ENCODE assay signal across 9 cellular contexts in genomic region chr11:78420796-78421209, GRCh38. TPM values are rescaled to one million over a fixed set of nuclear protein-coding genes. Genes with fewer than 3 reads are reported as not detected.
A peak's percentile ranks its signal among the peaks of the same experiment; 100 is the strongest.
DNase-seq lines count a peak whose midpoint lies in the region; ATAC-seq and TF ChIP-seq lines count a peak whose summit lies in the region.
"Had no signal": no experiment of that assay in that cellular context is flagged by ENCODE, and none has a peak within 500 bp of the region (broad histone marks: within the 10 kb centered on the region; RNA-seq: fewer than 3 reads in every experiment).

No MANE protein-coding gene starts in this region.

- H3K27me3 Mint-ChIP-seq in CD8-positive, alpha-beta memory T cell, result peaks cover 11 to 18% of the 10 kb centered on the region in 2 donors

- H3K4me1 Mint-ChIP-seq in CD8-positive, alpha-beta memory T cell, result peaks cover 19 to 28% (median 28%) of the 10 kb centered on the region in 3 donors

- peaks cover 0 to 3% (median 1%) of the 10 kb centered on the region in 3 donors for H3K36me3 Mint-ChIP-seq in CD8-positive, alpha-beta memory T cell
- H3K36me3 Mint-ChIP-seq: activated naive CD4-positive, alpha-beta T cell treated with anti-CD3 and anti-CD28 coated beads, Interleukin-2, amount 50 U/mL, for 24 hours had no signal

- TF ChIP-seq CTCF in right atrium auricular region (IDR thresholded peaks at IDR 0.05), result no peak

- peaks cover 0 to 4% (median 0%) of the 10 kb centered on the region in 11 experiments; a peak in 3 of 22 replicates for H3K9me3 ChIP-seq in BLaER1 treated with 17β-estradiol and CSF1 and Interleukin-3, amounts not matched to agents 10 nM and 100 nM (replicated peaks in 1 of 11)
- no peaks in the 10 kb centered on the region for H3K9me3 ChIP-seq in right atrium auricular region
- no peaks in the 10 kb centered on the region for H3K9me3 ChIP-seq in CD8-positive, alpha-beta memory T cell (ENCODE audit: low read length)

- H3K4me1 ChIP-seq in BLaER1 treated with 17β-estradiol and CSF1 and Interleukin-3, amounts not matched to agents 10 nM and 100 nM, result peaks cover 70 to 81% (median 75%) of the 10 kb centered on the region in 10 experiments
- peaks cover 0 to 35% of the 10 kb centered on the region in 2 donors for H3K4me1 ChIP-seq in right atrium auricular region
- H3K4me1 ChIP-seq in CD8-positive, alpha-beta memory T cell (ENCODE audit: insufficient read depth, low read length), result peaks cover 6% of the 10 kb centered on the region

- POLR2A ChIA-PET in CD8-positive, alpha-beta memory T cell (lab: Charles Lee), result no interaction called here

- peak overlapping the region; percentile 75 to 98 (median 93) for H3K4me2 ChIP-seq in BLaER1 treated with 17β-estradiol and CSF1 and Interleukin-3, amounts not matched to agents 10 nM and 100 nM

- H4K20me1 ChIP-seq in BLaER1 treated with 17β-estradiol and CSF1 and Interleukin-3, amounts not matched to agents 10 nM and 100 nM, result no peaks in the 10 kb centered on the region

- peak; percentile 70 for DNase-seq in Jurkat, Clone E6-1 (ENCODE audit: low read depth, low spot score)
- peak; percentile 32 to 39 (median 35) for DNase-seq in activated CD8-positive, alpha-beta memory T cell treated with anti-CD3 and anti-CD28 coated beads for 48 hours (ENCODE audit: low read depth in 2 of 3, low spot score in 2 of 3)
- DNase-seq in right atrium auricular region (ENCODE audit: low spot score) (peak; percentile 88), RPMI8226 (no peak)
- DNase-seq in stimulated activated CD8-positive, alpha-beta memory T cell treated with anti-CD3 and anti-CD28 coated beads, Interleukin-12 subunit alpha, Interleukin-12 subunit beta, amount 100 ng/mL, for 4 hours (ENCODE audit: low read depth), result peak; percentile 17
- DNase-seq in CD8-positive, alpha-beta memory T cell, result no peak

- peak overlapping the region; percentile 95 to 99 (median 99) for H3K9ac ChIP-seq in BLaER1 treated with 17β-estradiol and CSF1 and Interleukin-3, amounts not matched to agents 10 nM and 100 nM

- peak overlapping the region in 7 of 10 experiments; percentile 17 to 77 (median 42); a peak in 12 of 20 replicates for H3K4me3 ChIP-seq in BLaER1 treated with 17β-estradiol and CSF1 and Interleukin-3, amounts not matched to agents 10 nM and 100 nM
- H3K4me3 ChIP-seq in Jurkat, Clone E6-1 (ENCODE audit: low read length), result no peak overlapping the region
- H3K4me3 ChIP-seq in right atrium auricular region, result peak overlapping the region in 1 of 2 donors; percentile 13
- no peak overlapping the region for H3K4me3 ChIP-seq in CD8-positive, alpha-beta memory T cell (ENCODE audit: low read length)

- peaks cover 0 to 20% (median 0%) of the 10 kb centered on the region in 11 experiments; a peak in 6 of 22 replicates for H3K36me3 ChIP-seq in BLaER1 treated with 17β-estradiol and CSF1 and Interleukin-3, amounts not matched to agents 10 nM and 100 nM
- no peaks in the 10 kb centered on the region for H3K36me3 ChIP-seq in right atrium auricular region
- H3K36me3 ChIP-seq in CD8-positive, alpha-beta memory T cell (ENCODE audit: insufficient read depth, low read length), result no peaks in the 10 kb centered on the region

- CTCF ChIA-PET in CD8-positive, alpha-beta memory T cell (lab: Charles Lee), result interaction anchor here (1.7 to 7.1 kb wide), 2 partner anchors 10 to 144 kb away, joined by 8 to 78 read pairs; no protein-coding TSS in a partner anchor

- peak overlapping the region in 1 of 8 donors; percentile 72 for H3K27ac Mint-ChIP-seq in CD8-positive, alpha-beta memory T cell
- H3K27ac Mint-ChIP-seq: activated naive CD4-positive, alpha-beta T cell treated with anti-CD3 and anti-CD28 coated beads, Interleukin-2, amount 50 U/mL, for 24 hours had no signal

- H3K4me3 Mint-ChIP-seq in CD8-positive, alpha-beta memory T cell, result peak overlapping the region in 1 of 7 donors; percentile 29

- no peak for ATAC-seq in GM21529 (IDR thresholded peaks at IDR 0.05; ENCODE audit: unreplicated experiment)

- H3K9me3 Mint-ChIP-seq in CD8-positive, alpha-beta memory T cell, result no peaks in the 10 kb centered on the region
- H3K9me3 Mint-ChIP-seq: activated naive CD4-positive, alpha-beta T cell treated with anti-CD3 and anti-CD28 coated beads, Interleukin-2, amount 50 U/mL, for 24 hours had no signal

- H3K27me3 ChIP-seq in BLaER1 treated with 17β-estradiol and CSF1 and Interleukin-3, amounts not matched to agents 10 nM and 100 nM, result no peaks in the 10 kb centered on the region
- no peaks in the 10 kb centered on the region for H3K27me3 ChIP-seq in right atrium auricular region
- H3K27me3 ChIP-seq in CD8-positive, alpha-beta memory T cell (ENCODE audit: insufficient read depth, low read length, poor library complexity, severe bottlenecking), result peaks cover 9% of the 10 kb centered on the region

- H3K27ac ChIP-seq in BLaER1 treated with 17β-estradiol and CSF1 and Interleukin-3, amounts not matched to agents 10 nM and 100 nM, result peak overlapping the region; percentile 97 to 99 (median 99)
- H3K27ac ChIP-seq in right atrium auricular region, result peak overlapping the region; percentile 94 to 99
- H3K27ac ChIP-seq in CD8-positive, alpha-beta memory T cell (ENCODE audit: low read depth, low read length), result no peak overlapping the region

RNA-seq across cellular contexts. Expression of gene GAB2, which starts 3.2 kb away (rescaled TPM):
- polyA plus RNA-seq in Jurkat, Clone E6-1 (2012; ENCODE audit: insufficient read depth, insufficient read length), result 5.0 TPM
- total RNA-seq in right atrium auricular region, result 10 to 100 TPM; 22.0 to 33.7 TPM
- total RNA-seq in CD8-positive, alpha-beta memory T cell, result 1 to 10 TPM; 2.9 to 4.3 TPM
- not detected for polyA plus RNA-seq in CD8-positive, alpha-beta memory T cell

Comparison
In these comparisons a context has a peak if more than half of its experiments do, and no peak if none do; other contexts are left out.
1. H3K4me3 ChIP-seq: peak in BLaER1 treated with 17β-estradiol and CSF1 and Interleukin-3, amounts not matched to agents 10 nM and 100 nM (7 of 10); none in Jurkat, Clone E6-1 (single experiment) and CD8-positive, alpha-beta memory T cell (single experiment).
2. DNase-seq: peak in Jurkat, Clone E6-1 (single experiment), activated CD8-positive, alpha-beta memory T cell treated with anti-CD3 and anti-CD28 coated beads for 48 hours (3 of 3), right atrium auricular region (single experiment) and stimulated activated CD8-positive, alpha-beta memory T cell treated with anti-CD3 and anti-CD28 coated beads, Interleukin-12 subunit alpha, Interleukin-12 subunit beta, amount 100 ng/mL, for 4 hours (single experiment); none in CD8-positive, alpha-beta memory T cell (0 of 5) and RPMI8226 (single experiment).
3. RNA of gene GAB2, which starts 3.2 kb away (total RNA-seq): 22.0 to 33.7 TPM in right atrium auricular region; 2.9 to 4.3 TPM in CD8-positive, alpha-beta memory T cell; every median in the first group is over 4 times any median in the second.